In genomic region chr6:30678964-30679726, GRCh38 we compare ENCODE assay signal across 8 cellular contexts. TPM values are rescaled to one million over a fixed set of nuclear protein-coding genes. Genes with fewer than 3 reads are reported as not detected.
DNase-seq lines count a peak whose midpoint lies in the region; ATAC-seq and TF ChIP-seq lines count a peak whose summit lies in the region.

No MANE protein-coding gene starts in this region.

- peak; percentile 51 for ATAC-seq in stimulated activated naive CD8-positive, alpha-beta T cell treated with anti-CD3 and anti-CD28 coated beads, Interleukin-15, amount 100 ng/mL, for 72 hours
- ATAC-seq in GM18873 (IDR thresholded peaks at IDR 0.05; ENCODE audit: low FRiP score, unreplicated experiment), result no peak

- TF ChIP-seq CTCF in GM12874 (IDR thresholded peaks at IDR 0.05; ENCODE audit: insufficient read depth, low read depth, low read length), result peak; percentile 97
- peak; percentile 92 for TF ChIP-seq CTCF in RWPE1 (conservative IDR thresholded peaks at IDR 0.05; ENCODE audit: low read depth)
- TF ChIP-seq CTCF in neural crest cell (conservative IDR thresholded peaks at IDR 0.05), result peak; percentile 97

- H3K36me3 Mint-ChIP-seq in neural crest cell (ENCODE audit: low read depth), result peaks cover 16% of the 10 kb centered on the region

- H3K27ac ChIP-seq in RWPE1, result peak overlapping the region; percentile 97

- H3K4me1 Mint-ChIP-seq in neural crest cell, result peaks cover 54% of the 10 kb centered on the region
- H3K4me1 Mint-ChIP-seq in stimulated activated naive CD8-positive, alpha-beta T cell treated with anti-CD3 and anti-CD28 coated beads, Interleukin-15, amount 100 ng/mL, for 72 hours, result peaks cover 47% of the 10 kb centered on the region

- DNase-seq in RWPE1 (ENCODE audit: low spot score), result peak; percentile 59
- peak; percentile 85 for DNase-seq in activated effector memory CD4-positive, alpha-beta T cell treated with Interleukin-2 at 50 U/mL for 16 hours
- peak; percentile 64 for DNase-seq in fibroblast of the conjunctiva (ENCODE audit: low read depth)
- DNase-seq in neural crest cell (ENCODE audit: low read depth, low spot score), result peak; percentile 94
- DNase-seq in stimulated activated naive CD8-positive, alpha-beta T cell treated with anti-CD3 and anti-CD28 coated beads, Interleukin-15, amount 100 ng/mL, for 72 hours, result peak; percentile 92 to 94

- CTCF ChIA-PET in RWPE1 (lab: Yijun Ruan, JAX), result interaction anchor here (0.6 to 5.3 kb wide), 12 partner anchors 15 to 205 kb away, joined by 3 to 31 read pairs (median 4); partner anchors contain the start of genes DDR1 and MDC1

- no peaks in the 10 kb centered on the region for H3K9me3 Mint-ChIP-seq in neural crest cell
- H3K9me3 Mint-ChIP-seq in stimulated activated naive CD8-positive, alpha-beta T cell treated with anti-CD3 and anti-CD28 coated beads, Interleukin-15, amount 100 ng/mL, for 72 hours, result no peaks in the 10 kb centered on the region

- H3K27ac Mint-ChIP-seq in neural crest cell (ENCODE audit: unreplicated experiment), result no peak overlapping the region
- H3K27ac Mint-ChIP-seq in stimulated activated naive CD8-positive, alpha-beta T cell treated with anti-CD3 and anti-CD28 coated beads, Interleukin-15, amount 100 ng/mL, for 72 hours, result peak overlapping the region; percentile 53 to 96

- no peaks in the 10 kb centered on the region for H3K27me3 Mint-ChIP-seq in neural crest cell (ENCODE audit: low read depth)
- H3K27me3 Mint-ChIP-seq in stimulated activated naive CD8-positive, alpha-beta T cell treated with anti-CD3 and anti-CD28 coated beads, Interleukin-15, amount 100 ng/mL, for 72 hours, result no peaks in the 10 kb centered on the region

- peak; percentile 85 for TF ChIP-seq RAD21 in Ishikawa (IDR thresholded peaks at IDR 0.05; ENCODE audit: low read depth)

- H3K4me3 Mint-ChIP-seq in neural crest cell, result peak overlapping the region; percentile 68
- H3K4me3 Mint-ChIP-seq in stimulated activated naive CD8-positive, alpha-beta T cell treated with anti-CD3 and anti-CD28 coated beads, Interleukin-15, amount 100 ng/mL, for 72 hours, result peak overlapping the region; percentile 86 to 94

- POLR2A ChIA-PET in RWPE1 (lab: Yijun Ruan, JAX; ENCODE audit: low non-redundant PET), result interaction anchor here (0.5 to 0.9 kb wide), 2 partner anchors 14 to 19 kb away, joined by 3 read pairs; no protein-coding TSS in a partner anchor

- TF ChIP-seq EP300 in Ishikawa (IDR thresholded peaks at IDR 0.05; ENCODE audit: borderline replicate concordance), result no peak

TF ChIP-seq in Ishikawa, 13 proteins besides CTCF, POLR2A, EP300 and RAD21:
- TF ChIP-seq FOXM1 (IDR thresholded peaks at IDR 0.05; ENCODE audit: borderline replicate concordance, low read depth), result no peak
- TF ChIP-seq TAF1 (IDR thresholded peaks at IDR 0.05; ENCODE audit: low read depth), result no peak
- no peak for TF ChIP-seq NFIC (IDR thresholded peaks at IDR 0.05)
- TF ChIP-seq TEAD4 (IDR thresholded peaks at IDR 0.05), result no peak
- no peak for TF ChIP-seq ZBTB7A (IDR thresholded peaks at IDR 0.05; ENCODE audit: low read depth)
- TF ChIP-seq USF1 (IDR thresholded peaks at IDR 0.05), result no peak
- TF ChIP-seq TCF12 (IDR thresholded peaks at IDR 0.05; ENCODE audit: low read depth), result no peak
- no peak for TF ChIP-seq YY1 (IDR thresholded peaks at IDR 0.05; ENCODE audit: low read depth)

RNA-seq across cellular contexts. Expression of gene DHX16, which starts 6.3 kb away (rescaled TPM):
- 30.3 and 31.3 TPM in 2 replicates for total RNA-seq in neural crest cell

RNA-seq across cellular contexts. Expression of gene PPP1R18, which starts 7.3 kb away (rescaled TPM):
- 71.0 and 71.1 TPM in 2 replicates for total RNA-seq in neural crest cell

RNA-seq across cellular contexts. Expression of gene NRM, which starts 11.6 kb away (rescaled TPM):
- 66.5 and 69.2 TPM in 2 replicates for total RNA-seq in neural crest cell

RNA-seq across cellular contexts. Expression of gene C6orf136, which starts 32.2 kb away (rescaled TPM):
- 15.4 and 17.4 TPM in 2 replicates for total RNA-seq in neural crest cell

RNA-seq across cellular contexts. Expression of gene MDC1, which starts 37.9 kb away (rescaled TPM):
- 104 and 107 TPM in 2 replicates for total RNA-seq in neural crest cell
